Comparison of ENCODE assay signal across 21 cellular contexts in the genomic region with DNA sequence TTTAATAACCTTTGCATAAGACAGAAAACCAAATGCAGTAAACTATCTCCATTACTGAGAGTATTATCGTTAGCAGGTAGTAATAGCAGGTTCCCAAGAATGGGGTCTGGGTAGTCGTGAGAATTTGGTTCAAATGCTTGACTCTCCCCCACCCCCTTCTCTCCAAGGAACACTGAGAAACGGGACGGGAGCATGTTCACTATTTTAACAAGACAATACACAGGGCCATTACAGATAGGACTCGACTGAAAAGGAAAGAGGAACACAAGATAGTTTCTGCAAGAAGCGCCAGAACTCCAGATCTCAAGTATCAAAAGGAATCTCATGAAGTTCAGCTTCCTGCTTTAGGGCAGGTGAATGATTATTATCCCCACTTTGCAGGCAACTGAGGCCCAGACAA. TPM values are rescaled to one million over a fixed set of nuclear protein-coding genes. Genes with fewer than 3 reads are reported as not detected.
DNase-seq lines count a peak whose midpoint lies in the region; ATAC-seq and TF ChIP-seq lines count a peak whose summit lies in the region.
"Had no signal": no experiment of that assay in that cellular context is flagged by ENCODE, and none has a peak within 500 bp of the region (broad histone marks: within the 10 kb centered on the region; RNA-seq: fewer than 3 reads in every experiment).

No MANE protein-coding gene starts in this region.

- H3K36me3 ChIP-seq in HUES48 (ENCODE audit: control insufficient read depth, insufficient read depth, low read length) (peaks cover 46% of the 10 kb centered on the region), endodermal cell (ENCODE audit: control insufficient read depth, insufficient read depth, low read length) (peaks cover 70% of the 10 kb centered on the region)

- POLR2A ChIA-PET in CD4-positive, alpha-beta T cell (lab: Charles Lee), result no interaction called here

- no peaks in the 10 kb centered on the region for H3K27me3 Mint-ChIP-seq in CD4-positive, alpha-beta T cell
- H3K27me3 Mint-ChIP-seq in endodermal cell (ENCODE audit: insufficient read depth), result no peaks in the 10 kb centered on the region
- no peaks in the 10 kb centered on the region for H3K27me3 Mint-ChIP-seq in activated naive CD4-positive, alpha-beta T cell treated with anti-CD3 and anti-CD28 coated beads for 36 hours (ENCODE audit: low read depth)
- H3K27me3 Mint-ChIP-seq: IgD-negative memory B cell had no signal

- peaks cover 22% of the 10 kb centered on the region for H3K4me1 Mint-ChIP-seq in CD4-positive, alpha-beta T cell (ENCODE audit: low read depth)
- no peaks in the 10 kb centered on the region for H3K4me1 Mint-ChIP-seq in endodermal cell
- H3K4me1 Mint-ChIP-seq in activated naive CD4-positive, alpha-beta T cell treated with anti-CD3 and anti-CD28 coated beads for 36 hours (ENCODE audit: low read depth), result peaks cover 3% of the 10 kb centered on the region

- peak overlapping the region; percentile 31 for H3K27ac Mint-ChIP-seq in CD4-positive, alpha-beta T cell
- peak overlapping the region; percentile 57 for H3K27ac Mint-ChIP-seq in endodermal cell
- no peak overlapping the region for H3K27ac Mint-ChIP-seq in activated naive CD4-positive, alpha-beta T cell treated with anti-CD3 and anti-CD28 coated beads for 36 hours
- H3K27ac Mint-ChIP-seq: HFFc6 had no signal

- no peak overlapping the region for H3K4me3 ChIP-seq in HUES48 (ENCODE audit: low read depth, low read length)
- no peak overlapping the region for H3K4me3 ChIP-seq in endodermal cell (ENCODE audit: low read length)
- H3K4me3 ChIP-seq: Peyer's patch had no signal

- H3K27me3 ChIP-seq in CD4-positive, alpha-beta T cell (ENCODE audit: control insufficient read depth, insufficient read depth, low read length), result no peaks in the 10 kb centered on the region
- H3K27me3 ChIP-seq in HUES48 (ENCODE audit: control insufficient read depth, insufficient read depth, low read length), result no peaks in the 10 kb centered on the region
- H3K27me3 ChIP-seq in endodermal cell (ENCODE audit: control insufficient read depth, insufficient read depth, low read length, poor library complexity, severe bottlenecking), result no peaks in the 10 kb centered on the region
- H3K27me3 ChIP-seq: BE2C, Peyer's patch had no signal

- no peaks in the 10 kb centered on the region for H3K9me3 Mint-ChIP-seq in CD4-positive, alpha-beta T cell
- H3K9me3 Mint-ChIP-seq in endodermal cell, result no peaks in the 10 kb centered on the region
- no peaks in the 10 kb centered on the region for H3K9me3 Mint-ChIP-seq in activated naive CD4-positive, alpha-beta T cell treated with anti-CD3 and anti-CD28 coated beads for 36 hours
- H3K9me3 Mint-ChIP-seq: HFFc6, IgD-negative memory B cell had no signal

- intact Hi-C loops in CD4-positive, alpha-beta T cell (cut with DNase I, micrococcal nuclease), result no loop called here
- intact Hi-C loops in activated naive CD4-positive, alpha-beta T cell treated with anti-CD3 and anti-CD28 coated beads for 36 hours (cut with micrococcal nuclease), result no loop called here

- no peak for ATAC-seq in CD4-positive, alpha-beta T cell (ENCODE audit: poor library complexity)
- no peak for ATAC-seq in HG03025 (IDR thresholded peaks at IDR 0.05; ENCODE audit: low FRiP score, unreplicated experiment)

- 73 to 82% methylated on average over 4 to 6 of the region's 6 CpGs for WGBS in endodermal cell (ENCODE audit: insufficient coverage in 1 of 2, insufficient read length in 1 of 2), 2 experiments

- H3K27ac ChIP-seq in CD4-positive, alpha-beta T cell (ENCODE audit: low read depth, low read length), result no peak overlapping the region
- H3K27ac ChIP-seq in HUES48 (ENCODE audit: low read depth, low read length), result peak overlapping the region; percentile 14
- H3K27ac ChIP-seq in endodermal cell (ENCODE audit: low read depth, low read length), result no peak overlapping the region
- H3K27ac ChIP-seq: KMS-11, Peyer's patch had no signal

- no peak for TF ChIP-seq CTCF in CD4-positive, alpha-beta T cell (IDR thresholded peaks at IDR 0.05)
- TF ChIP-seq CTCF in endodermal cell (conservative IDR thresholded peaks at IDR 0.05), result no peak

- H3K36me3 Mint-ChIP-seq in CD4-positive, alpha-beta T cell (ENCODE audit: low read depth), result peaks cover 75% of the 10 kb centered on the region
- peaks cover 56% of the 10 kb centered on the region for H3K36me3 Mint-ChIP-seq in endodermal cell (ENCODE audit: low read depth)
- H3K36me3 Mint-ChIP-seq in activated naive CD4-positive, alpha-beta T cell treated with anti-CD3 and anti-CD28 coated beads for 36 hours (ENCODE audit: low read depth), result peaks cover 5% of the 10 kb centered on the region

- H3K9ac ChIP-seq in HUES48 (ENCODE audit: low read depth, low read length) (no peak overlapping the region), endodermal cell (ENCODE audit: extremely low read depth, low read length, poor library complexity, severe bottlenecking) (no peak overlapping the region)
- H3K9ac ChIP-seq: KMS-11 had no signal

- peaks cover 15% of the 10 kb centered on the region for H3K4me1 ChIP-seq in HUES48 (ENCODE audit: control insufficient read depth, insufficient read depth, low read length)
- no peaks in the 10 kb centered on the region for H3K4me1 ChIP-seq in endodermal cell (ENCODE audit: control insufficient read depth, insufficient read depth, low read length)
- H3K4me1 ChIP-seq: BE2C, Peyer's patch had no signal

- CTCF ChIA-PET in CD4-positive, alpha-beta T cell (lab: Charles Lee), result no interaction called here
- CTCF ChIA-PET in activated naive CD4-positive, alpha-beta T cell treated with anti-CD3 and anti-CD28 coated beads for 36 hours (lab: Charles Lee), result no interaction called here

- DNase-seq in CD4-positive, alpha-beta T cell, result no peak
- DNase-seq in endodermal cell (no peak), iPS-NIHi11 (ENCODE audit: low spot score) (peak; percentile 36), dedifferentiated amniotic fluid mesenchymal stem cell (ENCODE audit: extremely low spot score) (no peak), NOMO-1 (lab: John Stamatoyannopoulos, UW; ENCODE audit: unreplicated experiment in 2 of 2) (no peak)
- DNase-seq in activated naive CD4-positive, alpha-beta T cell treated with anti-CD3 and anti-CD28 coated beads for 36 hours, result no peak
- DNase-seq: 8988T, ACHN, BE2C, HFFc6, MM.1S, NCI-H2029, NCI-H446 treated with DMSO at 0.1 percent for 48 hours, NCI-H526, OCI-M1, Peyer's patch, SHP77 treated with DMSO at 0.1 percent for 48 hours had no signal

- no peak overlapping the region for H3K4me3 Mint-ChIP-seq in CD4-positive, alpha-beta T cell
- H3K4me3 Mint-ChIP-seq in endodermal cell, result no peak overlapping the region
- H3K4me3 Mint-ChIP-seq in activated naive CD4-positive, alpha-beta T cell treated with anti-CD3 and anti-CD28 coated beads for 36 hours, result no peak overlapping the region
- H3K4me3 Mint-ChIP-seq: HFFc6, IgD-negative memory B cell had no signal

- H3K9me3 ChIP-seq in CD4-positive, alpha-beta T cell (ENCODE audit: control insufficient read depth, low read length), result no peaks in the 10 kb centered on the region
- no peaks in the 10 kb centered on the region for H3K9me3 ChIP-seq in HUES48 (ENCODE audit: control insufficient read depth, insufficient read depth, low read length)
- H3K9me3 ChIP-seq in endodermal cell (ENCODE audit: control insufficient read depth, low read length), result no peaks in the 10 kb centered on the region
- H3K9me3 ChIP-seq: BE2C, Peyer's patch had no signal

RNA-seq across cellular contexts. Expression of a gene that starts 27.0 kb away (rescaled TPM):
- 10 to 100 TPM; 22.5 to 23.3 TPM for total RNA-seq in CD4-positive, alpha-beta T cell
- total RNA-seq in endodermal cell, result 10 to 100 TPM; 53.3 to 62.3 TPM
- 55.3 TPM for polyA plus RNA-seq in endodermal cell (2013, experiment 1 of 2)
- polyA plus RNA-seq in endodermal cell (2013, experiment 2 of 2), result 52.0 TPM
- 10 to 100 TPM; 18.4 to 21.6 TPM for total RNA-seq in activated naive CD4-positive, alpha-beta T cell treated with anti-CD3 and anti-CD28 coated beads for 36 hours
